1 cellular context compared by ENCODE assay signal in the genomic region with DNA sequence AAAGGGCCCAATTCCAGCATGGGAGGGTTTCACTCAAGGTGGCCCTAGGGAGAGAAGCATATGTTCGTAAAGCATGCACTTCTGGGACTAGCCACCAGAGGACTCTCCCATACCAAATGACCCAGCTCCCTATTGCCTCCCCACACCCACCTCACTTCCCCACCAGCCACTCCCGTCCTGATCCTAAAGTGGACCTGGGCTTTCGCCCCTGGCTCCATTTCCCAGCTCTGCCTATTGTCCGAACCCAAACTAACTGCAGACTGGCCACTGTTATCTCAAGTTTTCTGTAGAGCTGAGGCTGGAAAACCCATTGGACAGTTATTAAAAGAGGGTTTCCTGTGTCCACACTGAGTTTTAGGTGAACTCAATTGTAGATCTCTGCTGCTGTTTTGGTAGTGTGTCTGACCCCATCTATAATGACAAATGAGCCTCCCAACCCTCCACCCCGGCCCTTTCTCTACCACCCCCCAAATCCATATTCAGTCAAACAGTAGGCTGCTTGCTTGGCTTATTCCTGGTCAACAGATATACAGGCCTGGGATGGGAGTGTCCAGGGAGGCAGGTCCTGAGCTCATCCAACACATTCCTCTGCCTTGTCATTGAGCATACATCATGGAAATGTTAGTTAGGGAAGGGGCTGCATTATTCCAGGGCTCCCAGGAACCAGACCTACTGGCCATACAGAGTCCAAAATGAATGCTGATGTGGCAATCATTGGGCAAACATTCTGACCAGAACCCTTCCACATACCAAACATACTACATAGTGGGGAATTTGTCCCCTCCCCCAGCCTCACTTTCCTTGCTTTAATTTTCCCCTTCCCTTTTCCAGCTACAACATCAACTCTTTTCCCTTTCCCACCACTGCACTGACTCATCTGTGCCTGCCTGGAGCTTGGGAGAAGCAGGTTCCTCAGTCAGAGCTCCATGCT.
TF ChIP-seq lines count a peak whose summit lies in the region.

No MANE protein-coding gene starts in this region.

TF ChIP-seq in HepG2, 621 proteins besides CTCF, POLR2A, EP300 and RAD21 (continued from another document and continues in another):
- TF ChIP-seq CENPT (CRISPR knock-in tag; IDR thresholded peaks at IDR 0.05; ENCODE audit: low read depth): no peak
- TF ChIP-seq ZNF619 (CRISPR knock-in tag; IDR thresholded peaks at IDR 0.05): no peak
- no peak for TF ChIP-seq ZNF780A (CRISPR knock-in tag; IDR thresholded peaks at IDR 0.05)
- no peak for TF ChIP-seq TP53 (CRISPR knock-in tag; conservative IDR thresholded peaks at IDR 0.05)
- TF ChIP-seq, protein P1, sequence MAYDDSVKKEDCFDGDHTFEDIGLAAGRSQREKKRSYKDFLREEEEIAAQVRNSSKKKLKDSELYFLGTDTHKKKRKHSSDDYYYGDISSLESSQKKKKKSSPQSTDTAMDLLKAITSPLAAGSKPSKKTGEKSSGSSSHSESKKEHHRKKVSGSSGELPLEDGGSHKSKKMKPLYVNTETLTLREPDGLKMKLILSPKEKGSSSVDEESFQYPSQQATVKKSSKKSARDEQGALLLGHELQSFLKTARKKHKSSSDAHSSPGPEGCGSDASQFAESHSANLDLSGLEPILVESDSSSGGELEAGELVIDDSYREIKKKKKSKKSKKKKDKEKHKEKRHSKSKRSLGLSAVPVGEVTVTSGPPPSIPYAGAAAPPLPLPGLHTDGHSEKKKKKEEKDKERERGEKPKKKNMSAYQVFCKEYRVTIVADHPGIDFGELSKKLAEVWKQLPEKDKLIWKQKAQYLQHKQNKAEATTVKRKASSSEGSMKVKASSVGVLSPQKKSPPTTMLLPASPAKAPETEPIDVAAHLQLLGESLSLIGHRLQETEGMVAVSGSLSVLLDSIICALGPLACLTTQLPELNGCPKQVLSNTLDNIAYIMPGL (CRISPR knock-in tag; IDR thresholded peaks at IDR 0.05; ENCODE audit: borderline replicate concordance in 1 of 2, low read depth in 1 of 2): peak; percentile 25 to 48; a peak in 2 of 4 replicates
- TF ChIP-seq, protein P2, sequence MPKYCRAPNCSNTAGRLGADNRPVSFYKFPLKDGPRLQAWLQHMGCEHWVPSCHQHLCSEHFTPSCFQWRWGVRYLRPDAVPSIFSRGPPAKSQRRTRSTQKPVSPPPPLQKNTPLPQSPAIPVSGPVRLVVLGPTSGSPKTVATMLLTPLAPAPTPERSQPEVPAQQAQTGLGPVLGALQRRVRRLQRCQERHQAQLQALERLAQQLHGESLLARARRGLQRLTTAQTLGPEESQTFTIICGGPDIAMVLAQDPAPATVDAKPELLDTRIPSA (CRISPR knock-in tag; IDR thresholded peaks at IDR 0.05; ENCODE audit: borderline replicate concordance): no peak
- no peak for TF ChIP-seq ZNF879 (CRISPR knock-in tag; IDR thresholded peaks at IDR 0.05)
- TF ChIP-seq ZNF441 (CRISPR knock-in tag; IDR thresholded peaks at IDR 0.05; ENCODE audit: borderline replicate concordance): no peak
- no peak for TF ChIP-seq ZNF30 (CRISPR knock-in tag; IDR thresholded peaks at IDR 0.05)
- no peak for TF ChIP-seq KLF9 (CRISPR knock-in tag; IDR thresholded peaks at IDR 0.05; ENCODE audit: low read depth)
- peak; percentile 56; the same call in 1 of the 2 replicates for TF ChIP-seq MXD4 (CRISPR knock-in tag; IDR thresholded peaks at IDR 0.05)
- no peak for TF ChIP-seq ZNF44 (CRISPR knock-in tag; IDR thresholded peaks at IDR 0.05)
- TF ChIP-seq PHF8 (CRISPR knock-in tag; IDR thresholded peaks at IDR 0.05): 0 out of 2 replicates have a peak, but pooled peaks have one; percentile 30
- TF ChIP-seq, protein P3, sequence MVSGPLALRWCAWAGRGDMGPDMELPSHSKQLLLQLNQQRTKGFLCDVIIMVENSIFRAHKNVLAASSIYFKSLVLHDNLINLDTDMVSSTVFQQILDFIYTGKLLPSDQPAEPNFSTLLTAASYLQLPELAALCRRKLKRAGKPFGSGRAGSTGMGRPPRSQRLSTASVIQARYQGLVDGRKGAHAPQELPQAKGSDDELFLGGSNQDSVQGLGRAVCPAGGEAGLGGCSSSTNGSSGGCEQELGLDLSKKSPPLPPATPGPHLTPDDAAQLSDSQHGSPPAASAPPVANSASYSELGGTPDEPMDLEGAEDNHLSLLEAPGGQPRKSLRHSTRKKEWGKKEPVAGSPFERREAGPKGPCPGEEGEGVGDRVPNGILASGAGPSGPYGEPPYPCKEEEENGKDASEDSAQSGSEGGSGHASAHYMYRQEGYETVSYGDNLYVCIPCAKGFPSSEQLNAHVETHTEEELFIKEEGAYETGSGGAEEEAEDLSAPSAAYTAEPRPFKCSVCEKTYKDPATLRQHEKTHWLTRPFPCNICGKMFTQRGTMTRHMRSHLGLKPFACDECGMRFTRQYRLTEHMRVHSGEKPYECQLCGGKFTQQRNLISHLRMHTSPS (CRISPR knock-in tag; IDR thresholded peaks at IDR 0.05; ENCODE audit: low read depth): no peak
- TF ChIP-seq ZBTB3 (CRISPR knock-in tag; IDR thresholded peaks at IDR 0.05; ENCODE audit: borderline replicate concordance, low read depth): no peak
- TF ChIP-seq, protein P4, sequence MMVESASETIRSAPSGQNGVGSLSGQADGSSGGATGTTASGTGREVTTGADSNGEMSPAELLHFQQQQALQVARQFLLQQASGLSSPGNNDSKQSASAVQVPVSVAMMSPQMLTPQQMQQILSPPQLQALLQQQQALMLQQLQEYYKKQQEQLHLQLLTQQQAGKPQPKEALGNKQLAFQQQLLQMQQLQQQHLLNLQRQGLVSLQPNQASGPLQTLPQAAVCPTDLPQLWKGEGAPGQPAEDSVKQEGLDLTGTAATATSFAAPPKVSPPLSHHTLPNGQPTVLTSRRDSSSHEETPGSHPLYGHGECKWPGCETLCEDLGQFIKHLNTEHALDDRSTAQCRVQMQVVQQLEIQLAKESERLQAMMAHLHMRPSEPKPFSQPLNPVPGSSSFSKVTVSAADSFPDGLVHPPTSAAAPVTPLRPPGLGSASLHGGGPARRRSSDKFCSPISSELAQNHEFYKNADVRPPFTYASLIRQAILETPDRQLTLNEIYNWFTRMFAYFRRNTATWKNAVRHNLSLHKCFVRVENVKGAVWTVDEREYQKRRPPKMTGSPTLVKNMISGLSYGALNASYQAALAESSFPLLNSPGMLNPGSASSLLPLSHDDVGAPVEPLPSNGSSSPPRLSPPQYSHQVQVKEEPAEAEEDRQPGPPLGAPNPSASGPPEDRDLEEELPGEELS (CRISPR knock-in tag; IDR thresholded peaks at IDR 0.05): peak; percentile 59; the same call in 1 of the 2 replicates
- TF ChIP-seq ADNP (CRISPR knock-in tag; IDR thresholded peaks at IDR 0.05): no peak
- TF ChIP-seq, protein P5, sequence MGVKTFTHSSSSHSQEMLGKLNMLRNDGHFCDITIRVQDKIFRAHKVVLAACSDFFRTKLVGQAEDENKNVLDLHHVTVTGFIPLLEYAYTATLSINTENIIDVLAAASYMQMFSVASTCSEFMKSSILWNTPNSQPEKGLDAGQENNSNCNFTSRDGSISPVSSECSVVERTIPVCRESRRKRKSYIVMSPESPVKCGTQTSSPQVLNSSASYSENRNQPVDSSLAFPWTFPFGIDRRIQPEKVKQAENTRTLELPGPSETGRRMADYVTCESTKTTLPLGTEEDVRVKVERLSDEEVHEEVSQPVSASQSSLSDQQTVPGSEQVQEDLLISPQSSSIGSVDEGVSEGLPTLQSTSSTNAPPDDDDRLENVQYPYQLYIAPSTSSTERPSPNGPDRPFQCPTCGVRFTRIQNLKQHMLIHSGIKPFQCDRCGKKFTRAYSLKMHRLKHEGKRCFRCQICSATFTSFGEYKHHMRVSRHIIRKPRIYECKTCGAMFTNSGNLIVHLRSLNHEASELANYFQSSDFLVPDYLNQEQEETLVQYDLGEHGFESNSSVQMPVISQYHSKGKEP (CRISPR knock-in tag; IDR thresholded peaks at IDR 0.05): no peak
- TF ChIP-seq PCBP2 (optimal IDR thresholded peaks at IDR 0.05; ENCODE audit: low read depth, low read length, poor library complexity, severe bottlenecking): no peak
- TF ChIP-seq, protein P6, sequence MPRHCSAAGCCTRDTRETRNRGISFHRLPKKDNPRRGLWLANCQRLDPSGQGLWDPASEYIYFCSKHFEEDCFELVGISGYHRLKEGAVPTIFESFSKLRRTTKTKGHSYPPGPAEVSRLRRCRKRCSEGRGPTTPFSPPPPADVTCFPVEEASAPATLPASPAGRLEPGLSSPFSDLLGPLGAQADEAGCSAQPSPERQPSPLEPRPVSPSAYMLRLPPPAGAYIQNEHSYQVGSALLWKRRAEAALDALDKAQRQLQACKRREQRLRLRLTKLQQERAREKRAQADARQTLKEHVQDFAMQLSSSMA (CRISPR knock-in tag; IDR thresholded peaks at IDR 0.05): no peak
- no peak; the same call in 2 of the 3 replicates for TF ChIP-seq MXI1 (IDR thresholded peaks at IDR 0.05; ENCODE audit: borderline replicate concordance, low read depth, low read length)
- TF ChIP-seq ARNT (IDR thresholded peaks at IDR 0.05): no peak
- TF ChIP-seq ZNF713 (CRISPR knock-in tag; IDR thresholded peaks at IDR 0.05): no peak
- no peak for TF ChIP-seq ZSCAN21 (CRISPR knock-in tag; IDR thresholded peaks at IDR 0.05; ENCODE audit: borderline replicate concordance)
- no peak for TF ChIP-seq SYNCRIP (IDR thresholded peaks at IDR 0.05; ENCODE audit: insufficient read depth, low read depth, low read length)
- no peak for TF ChIP-seq HNRNPK (IDR thresholded peaks at IDR 0.05; ENCODE audit: low read depth, low read length, poor library complexity, severe bottlenecking)
- peak; percentile 91 for TF ChIP-seq CEBPG (CRISPR knock-in tag; IDR thresholded peaks at IDR 0.05)
- TF ChIP-seq ZNF790 (CRISPR knock-in tag; IDR thresholded peaks at IDR 0.05; ENCODE audit: borderline replicate concordance): no peak
- TF ChIP-seq, protein P7, sequence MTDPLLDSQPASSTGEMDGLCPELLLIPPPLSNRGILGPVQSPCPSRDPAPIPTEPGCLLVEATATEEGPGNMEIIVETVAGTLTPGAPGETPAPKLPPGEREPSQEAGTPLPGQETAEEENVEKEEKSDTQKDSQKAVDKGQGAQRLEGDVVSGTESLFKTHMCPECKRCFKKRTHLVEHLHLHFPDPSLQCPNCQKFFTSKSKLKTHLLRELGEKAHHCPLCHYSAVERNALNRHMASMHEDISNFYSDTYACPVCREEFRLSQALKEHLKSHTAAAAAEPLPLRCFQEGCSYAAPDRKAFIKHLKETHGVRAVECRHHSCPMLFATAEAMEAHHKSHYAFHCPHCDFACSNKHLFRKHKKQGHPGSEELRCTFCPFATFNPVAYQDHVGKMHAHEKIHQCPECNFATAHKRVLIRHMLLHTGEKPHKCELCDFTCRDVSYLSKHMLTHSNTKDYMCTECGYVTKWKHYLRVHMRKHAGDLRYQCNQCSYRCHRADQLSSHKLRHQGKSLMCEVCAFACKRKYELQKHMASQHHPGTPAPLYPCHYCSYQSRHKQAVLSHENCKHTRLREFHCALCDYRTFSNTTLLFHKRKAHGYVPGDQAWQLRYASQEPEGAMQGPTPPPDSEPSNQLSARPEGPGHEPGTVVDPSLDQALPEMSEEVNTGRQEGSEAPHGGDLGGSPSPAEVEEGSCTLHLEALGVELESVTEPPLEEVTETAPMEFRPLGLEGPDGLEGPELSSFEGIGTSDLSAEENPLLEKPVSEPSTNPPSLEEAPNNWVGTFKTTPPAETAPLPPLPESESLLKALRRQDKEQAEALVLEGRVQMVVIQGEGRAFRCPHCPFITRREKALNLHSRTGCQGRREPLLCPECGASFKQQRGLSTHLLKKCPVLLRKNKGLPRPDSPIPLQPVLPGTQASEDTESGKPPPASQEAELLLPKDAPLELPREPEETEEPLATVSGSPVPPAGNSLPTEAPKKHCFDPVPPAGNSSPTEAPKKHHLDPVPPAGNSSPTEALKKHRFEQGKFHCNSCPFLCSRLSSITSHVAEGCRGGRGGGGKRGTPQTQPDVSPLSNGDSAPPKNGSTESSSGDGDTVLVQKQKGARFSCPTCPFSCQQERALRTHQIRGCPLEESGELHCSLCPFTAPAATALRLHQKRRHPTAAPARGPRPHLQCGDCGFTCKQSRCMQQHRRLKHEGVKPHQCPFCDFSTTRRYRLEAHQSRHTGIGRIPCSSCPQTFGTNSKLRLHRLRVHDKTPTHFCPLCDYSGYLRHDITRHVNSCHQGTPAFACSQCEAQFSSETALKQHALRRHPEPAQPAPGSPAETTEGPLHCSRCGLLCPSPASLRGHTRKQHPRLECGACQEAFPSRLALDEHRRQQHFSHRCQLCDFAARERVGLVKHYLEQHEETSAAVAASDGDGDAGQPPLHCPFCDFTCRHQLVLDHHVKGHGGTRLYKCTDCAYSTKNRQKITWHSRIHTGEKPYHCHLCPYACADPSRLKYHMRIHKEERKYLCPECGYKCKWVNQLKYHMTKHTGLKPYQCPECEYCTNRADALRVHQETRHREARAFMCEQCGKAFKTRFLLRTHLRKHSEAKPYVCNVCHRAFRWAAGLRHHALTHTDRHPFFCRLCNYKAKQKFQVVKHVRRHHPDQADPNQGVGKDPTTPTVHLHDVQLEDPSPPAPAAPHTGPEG (CRISPR knock-in tag; IDR thresholded peaks at IDR 0.05): no peak
- TF ChIP-seq TCF7L2 (IDR thresholded peaks at IDR 0.05; ENCODE audit: low read depth, low read length): no peak
- no peak for TF ChIP-seq ZNF724P (CRISPR knock-in tag; IDR thresholded peaks at IDR 0.05; ENCODE audit: borderline replicate concordance)
- TF ChIP-seq ZNF329 (CRISPR knock-in tag; IDR thresholded peaks at IDR 0.05; ENCODE audit: low read depth): no peak
- TF ChIP-seq TBX2 (CRISPR knock-in tag; IDR thresholded peaks at IDR 0.05; ENCODE audit: borderline replicate concordance): peak; percentile 30
- no peak for TF ChIP-seq NCOA1 (CRISPR knock-in tag; IDR thresholded peaks at IDR 0.05)
- TF ChIP-seq ZNF598 (CRISPR knock-in tag; IDR thresholded peaks at IDR 0.05; ENCODE audit: borderline replicate concordance): no peak
- TF ChIP-seq, protein P8, sequence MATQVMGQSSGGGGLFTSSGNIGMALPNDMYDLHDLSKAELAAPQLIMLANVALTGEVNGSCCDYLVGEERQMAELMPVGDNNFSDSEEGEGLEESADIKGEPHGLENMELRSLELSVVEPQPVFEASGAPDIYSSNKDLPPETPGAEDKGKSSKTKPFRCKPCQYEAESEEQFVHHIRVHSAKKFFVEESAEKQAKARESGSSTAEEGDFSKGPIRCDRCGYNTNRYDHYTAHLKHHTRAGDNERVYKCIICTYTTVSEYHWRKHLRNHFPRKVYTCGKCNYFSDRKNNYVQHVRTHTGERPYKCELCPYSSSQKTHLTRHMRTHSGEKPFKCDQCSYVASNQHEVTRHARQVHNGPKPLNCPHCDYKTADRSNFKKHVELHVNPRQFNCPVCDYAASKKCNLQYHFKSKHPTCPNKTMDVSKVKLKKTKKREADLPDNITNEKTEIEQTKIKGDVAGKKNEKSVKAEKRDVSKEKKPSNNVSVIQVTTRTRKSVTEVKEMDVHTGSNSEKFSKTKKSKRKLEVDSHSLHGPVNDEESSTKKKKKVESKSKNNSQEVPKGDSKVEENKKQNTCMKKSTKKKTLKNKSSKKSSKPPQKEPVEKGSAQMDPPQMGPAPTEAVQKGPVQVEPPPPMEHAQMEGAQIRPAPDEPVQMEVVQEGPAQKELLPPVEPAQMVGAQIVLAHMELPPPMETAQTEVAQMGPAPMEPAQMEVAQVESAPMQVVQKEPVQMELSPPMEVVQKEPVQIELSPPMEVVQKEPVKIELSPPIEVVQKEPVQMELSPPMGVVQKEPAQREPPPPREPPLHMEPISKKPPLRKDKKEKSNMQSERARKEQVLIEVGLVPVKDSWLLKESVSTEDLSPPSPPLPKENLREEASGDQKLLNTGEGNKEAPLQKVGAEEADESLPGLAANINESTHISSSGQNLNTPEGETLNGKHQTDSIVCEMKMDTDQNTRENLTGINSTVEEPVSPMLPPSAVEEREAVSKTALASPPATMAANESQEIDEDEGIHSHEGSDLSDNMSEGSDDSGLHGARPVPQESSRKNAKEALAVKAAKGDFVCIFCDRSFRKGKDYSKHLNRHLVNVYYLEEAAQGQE (IDR thresholded peaks at IDR 0.05; ENCODE audit: borderline replicate concordance in 1 of 2, low read depth in 1 of 2, low read length in 2 of 2): no peak
